In genomic region chr18:49206717-49207116, GRCh38 we compare ENCODE assay signal across 12 cellular contexts.
DNase-seq lines count a peak whose midpoint lies in the region; TF ChIP-seq lines count a peak whose summit lies in the region.
"Had no signal": no experiment of that assay in that cellular context is flagged by ENCODE, and none has a peak within 500 bp of the region (broad histone marks: within the 10 kb centered on the region; RNA-seq: fewer than 3 reads in every experiment).

No MANE protein-coding gene starts in this region.

- DNase-seq in AML-193 (lab: John Stamatoyannopoulos, UW), result peak; percentile 64 to 72
- peak; percentile 49 for DNase-seq in HT1080 (ENCODE audit: low read depth)
- no peak for DNase-seq in activated T-helper 1 cell treated with anti-CD3 and anti-CD28 coated beads, Interleukin-12 subunit alpha, Interleukin-12 subunit beta, Interleukin-2, Interleukin-4 antibody, amounts not matched to agents 30 ng/mL and 10 ng/mL and 1 ng/mL, durations not matched to agents 14 hours and 24 hours and 36 hours (ENCODE audit: low spot score)
- DNase-seq in hepatocyte (ENCODE audit: low spot score), result no peak
- DNase-seq in SK-N-DZ (ENCODE audit: low spot score), result no peak
- no peak for DNase-seq in EL
- no peak for DNase-seq in stimulated activated CD4-positive, alpha-beta T cell treated with anti-CD3 and anti-CD28 coated beads, Interleukin-1b, Interleukin-23, amount 100 ng/mL, for 48 hours
- DNase-seq in occipital lobe (lab: John Stamatoyannopoulos, UW), result no peak
- DNase-seq: activated CD4-positive, alpha-beta T cell treated with anti-CD3 and anti-CD28 coated beads for 48 hours; erythroblast; NCI-H2227 treated with DMSO at 0.1 percent for 48 hours had no signal

- no peak overlapping the region for H2AFZ ChIP-seq in hepatocyte

- peak overlapping the region; percentile 21 for H3K27ac Mint-ChIP-seq in activated T-helper 1 cell treated with anti-CD3 and anti-CD28 coated beads, Interleukin-12 subunit alpha, Interleukin-12 subunit beta, Interleukin-2, Interleukin-4 antibody, amounts not matched to agents 30 ng/mL and 10 ng/mL and 1 ng/mL, durations not matched to agents 14 hours and 24 hours and 36 hours

- H3K36me3 ChIP-seq in hepatocyte (replicated peaks; ENCODE audit: insufficient read depth, low read depth), result no peaks in the 10 kb centered on the region

- no peak overlapping the region for H3K4me3 Mint-ChIP-seq in activated T-helper 1 cell treated with anti-CD3 and anti-CD28 coated beads, Interleukin-12 subunit alpha, Interleukin-12 subunit beta, Interleukin-2, Interleukin-4 antibody, amounts not matched to agents 30 ng/mL and 10 ng/mL and 1 ng/mL, durations not matched to agents 14 hours and 24 hours and 36 hours
- H3K4me3 Mint-ChIP-seq: IgD-negative memory B cell had no signal

- H3K27me3 ChIP-seq in hepatocyte, result no peaks in the 10 kb centered on the region

- H4K20me1 ChIP-seq in hepatocyte (ENCODE audit: insufficient read depth, poor library complexity, severe bottlenecking), result no peaks in the 10 kb centered on the region

- no peaks in the 10 kb centered on the region for H3K9me2 ChIP-seq in hepatocyte (replicated peaks; ENCODE audit: insufficient read depth)

- H3K9me3 ChIP-seq in hepatocyte (ENCODE audit: low read depth), result no peaks in the 10 kb centered on the region

- no peak overlapping the region for H3K4me2 ChIP-seq in hepatocyte

- TF ChIP-seq CTCF in hepatocyte (IDR thresholded peaks at IDR 0.05; ENCODE audit: poor library complexity), result peak; percentile 22

- peaks cover 17% of the 10 kb centered on the region for H3K4me1 Mint-ChIP-seq in activated T-helper 1 cell treated with anti-CD3 and anti-CD28 coated beads, Interleukin-12 subunit alpha, Interleukin-12 subunit beta, Interleukin-2, Interleukin-4 antibody, amounts not matched to agents 30 ng/mL and 10 ng/mL and 1 ng/mL, durations not matched to agents 14 hours and 24 hours and 36 hours (ENCODE audit: low read depth)

- H3K4me1 ChIP-seq in hepatocyte (ENCODE audit: insufficient read depth), result no peaks in the 10 kb centered on the region

- no peaks in the 10 kb centered on the region for H3K27me3 Mint-ChIP-seq in activated T-helper 1 cell treated with anti-CD3 and anti-CD28 coated beads, Interleukin-12 subunit alpha, Interleukin-12 subunit beta, Interleukin-2, Interleukin-4 antibody, amounts not matched to agents 30 ng/mL and 10 ng/mL and 1 ng/mL, durations not matched to agents 14 hours and 24 hours and 36 hours (ENCODE audit: insufficient read depth)
- H3K27me3 Mint-ChIP-seq: IgD-negative memory B cell had no signal

- peaks cover 2% of the 10 kb centered on the region for H3K36me3 Mint-ChIP-seq in activated T-helper 1 cell treated with anti-CD3 and anti-CD28 coated beads, Interleukin-12 subunit alpha, Interleukin-12 subunit beta, Interleukin-2, Interleukin-4 antibody, amounts not matched to agents 30 ng/mL and 10 ng/mL and 1 ng/mL, durations not matched to agents 14 hours and 24 hours and 36 hours (ENCODE audit: low read depth)

- no peak overlapping the region for H3K4me3 ChIP-seq in hepatocyte

- H3K9me3 Mint-ChIP-seq in activated T-helper 1 cell treated with anti-CD3 and anti-CD28 coated beads, Interleukin-12 subunit alpha, Interleukin-12 subunit beta, Interleukin-2, Interleukin-4 antibody, amounts not matched to agents 30 ng/mL and 10 ng/mL and 1 ng/mL, durations not matched to agents 14 hours and 24 hours and 36 hours, result no peaks in the 10 kb centered on the region

- H3K79me2 ChIP-seq in hepatocyte, result no peaks in the 10 kb centered on the region

- no peak overlapping the region for H3K27ac ChIP-seq in hepatocyte

- intact Hi-C loops in activated T-helper 1 cell treated with anti-CD3 and anti-CD28 coated beads, Interleukin-12 subunit alpha, Interleukin-12 subunit beta, Interleukin-2, Interleukin-4 antibody, amounts not matched to agents 30 ng/mL and 10 ng/mL and 1 ng/mL, durations not matched to agents 14 hours and 24 hours and 36 hours (cut with micrococcal nuclease), result no loop called here

Comparison
In these comparisons a context has a peak if more than half of its experiments do, and no peak if none do; other contexts are left out.
1. DNase-seq: peak in AML-193 (2 of 2) and HT1080 (single experiment); none in activated T-helper 1 cell treated with anti-CD3 and anti-CD28 coated beads, Interleukin-12 subunit alpha, Interleukin-12 subunit beta, Interleukin-2, Interleukin-4 antibody, amounts not matched to agents 30 ng/mL and 10 ng/mL and 1 ng/mL, durations not matched to agents 14 hours and 24 hours and 36 hours (single experiment), hepatocyte (single experiment), SK-N-DZ (single experiment), EL (single experiment), stimulated activated CD4-positive, alpha-beta T cell treated with anti-CD3 and anti-CD28 coated beads, Interleukin-1b, Interleukin-23, amount 100 ng/mL, for 48 hours (single experiment) and occipital lobe (single experiment).